ENCODE assay signal across 1 cellular context in genomic region chr1:1179339-1179982, GRCh38.
TF ChIP-seq lines count a peak whose summit lies in the region.

No MANE protein-coding gene starts in this region.

TF ChIP-seq in GM23338, 12 proteins besides CTCF, POLR2A, EP300 and RAD21 (continued from another document):
- TF ChIP-seq ZNF462 (CRISPR knock-in tag; IDR thresholded peaks at IDR 0.05) (no peak), STAT1 (IDR thresholded peaks at IDR 0.05; ENCODE audit: unreplicated experiment) (no peak), REST (IDR thresholded peaks at IDR 0.05; ENCODE audit: unreplicated experiment) (no peak), EZH2phosphoT487 (IDR thresholded peaks at IDR 0.05; ENCODE audit: unreplicated experiment) (no peak), CREB1 (CRISPR knock-in tag; IDR thresholded peaks at IDR 0.05; ENCODE audit: low read depth) (no peak), NANOG (IDR thresholded peaks at IDR 0.05; ENCODE audit: borderline replicate concordance) (no peak), ZNF114 (CRISPR knock-in tag; IDR thresholded peaks at IDR 0.05) (no peak), ZNF331 (CRISPR knock-in tag; IDR thresholded peaks at IDR 0.05; ENCODE audit: low read depth) (no peak), POLR2AphosphoS5 (IDR thresholded peaks at IDR 0.05; ENCODE audit: low read depth) (no peak), ETS1 (IDR thresholded peaks at IDR 0.05) (no peak)
